ENCODE assay signal across 14 cellular contexts in genomic region chr15:65110676-65111292, GRCh38. TPM values are rescaled to one million over a fixed set of nuclear protein-coding genes. Genes with fewer than 3 reads are reported as not detected.
DNase-seq lines count a peak whose midpoint lies in the region; ATAC-seq, FAIRE-seq and TF ChIP-seq lines count a peak whose summit lies in the region.
"Had no signal": no experiment of that assay in that cellular context is flagged by ENCODE, and none has a peak within 500 bp of the region (broad histone marks: within the 10 kb centered on the region; RNA-seq: fewer than 3 reads in every experiment).

No MANE protein-coding gene starts in this region.

- ATAC-seq in right cardiac atrium (peak; percentile 85 to 96), GM21717 (IDR thresholded peaks at IDR 0.05; ENCODE audit: unreplicated experiment) (no peak)
- ATAC-seq: psoas muscle had no signal

- H3K27ac Mint-ChIP-seq in CD14-positive monocyte, result peak overlapping the region in 5 of 7 donors; percentile 13 to 81 (median 16)

- DNase-seq in CD14-positive monocyte (ENCODE audit: low spot score) (no peak), HT1080 (ENCODE audit: low read depth) (peak; percentile 61), bronchial epithelial cell (ENCODE audit: low read depth) (peak; percentile 46), right cardiac atrium (peak; percentile 44 to 69 (median 59)), NCI-H1417 (lab: John Stamatoyannopoulos, UW) (no peak), GM19240 (ENCODE audit: insufficient read length, low spot score) (no peak), NCI-H2227 (lab: John Stamatoyannopoulos, UW; ENCODE audit: unreplicated experiment) (no peak)
- DNase-seq: activated T-cell treated with anti-CD3 and anti-CD28 coated beads, Interleukin-2, amount 50 U/mL, for 48 hours; NCI-H226; psoas muscle; SHP77 had no signal

- H3K4me3 ChIP-seq in bronchial epithelial cell (ENCODE audit: low read depth, low read length) (no peak overlapping the region), right cardiac atrium (ENCODE audit: low read length) (no peak overlapping the region)
- H3K4me3 ChIP-seq: psoas muscle had no signal

- H3K27ac ChIP-seq in right cardiac atrium (ENCODE audit: low read length), result peak overlapping the region; percentile 17
- H3K27ac ChIP-seq: psoas muscle had no signal

- no peaks in the 10 kb centered on the region for H3K4me1 Mint-ChIP-seq in CD14-positive monocyte

- H3K9me3 ChIP-seq in right cardiac atrium (ENCODE audit: control insufficient read depth, low read length), result no peaks in the 10 kb centered on the region
- H3K9me3 ChIP-seq: psoas muscle had no signal

- H3K27me3 ChIP-seq in bronchial epithelial cell (ENCODE audit: control insufficient read depth, insufficient read depth, low read length) (no peaks in the 10 kb centered on the region), right cardiac atrium (ENCODE audit: control insufficient read depth, insufficient read depth) (no peaks in the 10 kb centered on the region)

- H3K4me3 Mint-ChIP-seq in CD14-positive monocyte, result no peak overlapping the region

- no peaks in the 10 kb centered on the region for H3K27me3 Mint-ChIP-seq in CD14-positive monocyte (ENCODE audit: low read depth in 3 of 3)

- intact Hi-C loops in CD14-positive monocyte (cut with micrococcal nuclease), result no loop called here
- intact Hi-C loops in right cardiac atrium (cut with DNase I), result no loop called here

- no peaks in the 10 kb centered on the region for H3K9me3 Mint-ChIP-seq in CD14-positive monocyte

- H3K4me1 ChIP-seq in right cardiac atrium (ENCODE audit: control insufficient read depth, insufficient read depth, low read length), result no peaks in the 10 kb centered on the region

- FAIRE-seq in bronchial epithelial cell (lab: Jason Lieb, UNC), result no peak
- FAIRE-seq: endometrium had no signal

- H3K36me3 ChIP-seq in bronchial epithelial cell (ENCODE audit: control insufficient read depth, insufficient read depth, low read length), result peaks cover 4% of the 10 kb centered on the region

- H3K36me3 Mint-ChIP-seq in CD14-positive monocyte, result peaks cover 53 to 58% of the 10 kb centered on the region in 2 donors

- whole genome bisulfite sequencing in right cardiac atrium, result 29% methylated on average over 3 of the region's 3 CpGs

- TF ChIP-seq CTCF in CD14-positive monocyte (IDR thresholded peaks at IDR 0.05), result no peak
- TF ChIP-seq CTCF in bronchial epithelial cell (IDR thresholded peaks at IDR 0.05; ENCODE audit: insufficient read depth, low read length, severe bottlenecking), result no peak

RNA-seq across cellular contexts. Expression of gene UBAP1L, which starts 4.2 kb away (rescaled TPM):
- not detected for polyA plus RNA-seq in CD14-positive monocyte
- total RNA-seq in HT1080 (2014; rRNA removed; shearing (Covaris generic)), result 0.37 and 0.47 TPM in 2 replicates
- 0.05 and 0.10 TPM in 2 replicates for polyA plus RNA-seq in HT1080 (2015; cell fraction: cytosol; rRNA removed)
- 1.5 and 2.3 TPM in 2 replicates for polyA plus RNA-seq in HT1080 (2015; cell fraction: nucleus; rRNA removed)
- 1.3 and 2.0 TPM in 2 replicates for total RNA-seq in bronchial epithelial cell
- 1 to 10 TPM; 1.7 to 2.5 (median 1.8) TPM for total RNA-seq in right cardiac atrium
- 1.4 TPM for polyA plus RNA-seq in right cardiac atrium

RNA-seq across cellular contexts. Expression of gene PDCD7, which starts 22.8 kb away (rescaled TPM):
- 1 to 10 TPM; 3.1 to 4.7 TPM for polyA plus RNA-seq in CD14-positive monocyte
- total RNA-seq in HT1080 (2014; rRNA removed; shearing (Covaris generic)), result 15.4 and 16.4 TPM in 2 replicates
- 21.8 and 23.8 TPM in 2 replicates for polyA plus RNA-seq in HT1080 (2015; cell fraction: cytosol; rRNA removed)
- polyA plus RNA-seq in HT1080 (2015; cell fraction: nucleus; rRNA removed), result 25.2 and 26.5 TPM in 2 replicates
- total RNA-seq in bronchial epithelial cell, result 10.0 and 10.3 TPM in 2 replicates
- total RNA-seq in right cardiac atrium, result 10 to 100 TPM; 13.3 to 20.9 (median 16.6) TPM
- 13.0 TPM for polyA plus RNA-seq in right cardiac atrium

RNA-seq across cellular contexts. Expression of gene KBTBD13, which starts 34.2 kb away (rescaled TPM):
- polyA plus RNA-seq in CD14-positive monocyte, result not detected
- not detected in 2 replicates for total RNA-seq in HT1080 (2014; rRNA removed; shearing (Covaris generic))
- polyA plus RNA-seq in HT1080 (2015; cell fraction: cytosol; rRNA removed), result not detected in 2 replicates
- polyA plus RNA-seq in HT1080 (2015; cell fraction: nucleus; rRNA removed), result not detected in 2 replicates
- total RNA-seq in bronchial epithelial cell, result not detected in 2 replicates
- total RNA-seq in right cardiac atrium, result 1 to 10 TPM; 2.8 to 8.9 (median 5.3) TPM
- polyA plus RNA-seq in right cardiac atrium, result 6.9 TPM
- total RNA-seq: mucosa of gallbladder had no signal

RNA-seq across cellular contexts. Expression of gene RASL12, which starts 43.0 kb away (rescaled TPM):
- polyA plus RNA-seq in CD14-positive monocyte (not detected), right cardiac atrium (68.8 TPM)
- not detected in 2 replicates for total RNA-seq in HT1080 (2014; rRNA removed; shearing (Covaris generic))
- polyA plus RNA-seq in HT1080 (2015; cell fraction: cytosol; rRNA removed), result not detected in 2 replicates
- not detected in 2 replicates for polyA plus RNA-seq in HT1080 (2015; cell fraction: nucleus; rRNA removed)
- total RNA-seq in bronchial epithelial cell (not detected in 2 replicates), right cardiac atrium (10 to 100 TPM; 63.2 to 88.0 (median 70.0) TPM)

Comparison
In these comparisons a context has a peak if more than half of its experiments do, and no peak if none do; other contexts are left out.
1. DNase-seq: peak in HT1080 (single experiment), bronchial epithelial cell (single experiment) and right cardiac atrium (3 of 3); none in CD14-positive monocyte (single experiment), NCI-H1417 (0 of 3), GM19240 (single experiment) and NCI-H2227 (single experiment).